Comparison of ENCODE assay signal across 27 cellular contexts in genomic region chr14:33441633-33442032, GRCh38.
"Had no signal": no experiment of that assay in that cellular context is flagged by ENCODE, and none has a peak within 500 bp of the region (broad histone marks: within the 10 kb centered on the region; RNA-seq: fewer than 3 reads in every experiment).

No MANE protein-coding gene starts in this region.

- H3K4me1 ChIP-seq: stomach, suprapubic skin, testis, thyroid gland, tibial artery, tibial nerve, transverse colon, upper lobe of left lung, upper lobe of right lung, uterus, vagina had no signal

- ATAC-seq: stimulated activated effector memory CD8-positive, alpha-beta T cell treated with anti-CD3 and anti-CD28 coated beads, Interleukin-12 subunit alpha, Interleukin-12 subunit beta, amount 100 ng/mL, for 72 hours; stimulated activated memory B cell treated with anti-CD40 and anti-IgM and Interleukin-4, amounts not matched to agents 10 μg/mL and 1 μg/mL and 100 μg/mL, for 72 hours; stimulated activated naive B cell treated with anti-CD40 and anti-IgM and Interleukin-4, amounts not matched to agents 10 μg/mL and 1 μg/mL and 100 μg/mL, for 72 hours; stimulated activated naive CD8-positive, alpha-beta T cell treated with anti-CD3 and anti-CD28 coated beads, Interleukin-15, amount 100 ng/mL, for 72 hours; stimulated activated naive CD8-positive, alpha-beta T cell treated with anti-CD3 and anti-CD28 coated beads, Interleukin-15, Interleukin-2, amounts not matched to agents 100 U/mL and 50 U/mL, for 24 hours; upper lobe of right lung had no signal

- DNase-seq: stimulated activated CD4-positive, alpha-beta T cell treated with anti-CD3 and anti-CD28 coated beads, Interleukin-2, amount 100 ng/mL, for 48 hours; stimulated activated CD4-positive, alpha-beta T cell treated with anti-CD3 and anti-CD28 coated beads, Interleukin-4, amount 100 ng/mL, for 1 hour; stimulated activated CD4-positive, alpha-beta T cell treated with anti-CD3 and anti-CD28 coated beads, Interleukin-4, amount 100 ng/mL, for 24 hours; stimulated activated CD4-positive, alpha-beta T cell treated with anti-CD3 and anti-CD28 coated beads, Interleukin-4, amount 100 ng/mL, for 4 hours; stimulated activated CD8-positive, alpha-beta memory T cell treated with anti-CD3 and anti-CD28 coated beads, Interleukin-4, amount 100 ng/mL, for 48 hours; stimulated activated naive B cell treated with anti-CD40 and anti-IgM and Interleukin-4, amounts not matched to agents 10 μg/mL and 1 μg/mL and 100 μg/mL, for 72 hours; stimulated activated naive CD4-positive, alpha-beta T cell; stimulated activated naive CD4-positive, alpha-beta T cell treated with Interleukin-2 at 50 U/mL for 16 hours; stimulated activated naive CD8-positive, alpha-beta T cell treated with anti-CD3 and anti-CD28 coated beads, Interleukin-15, amount 100 ng/mL, for 72 hours; stimulated activated naive CD8-positive, alpha-beta T cell treated with anti-CD3 and anti-CD28 coated beads, Interleukin-15, Interleukin-2, amounts not matched to agents 100 U/mL and 50 U/mL, for 24 hours; stomach; substantia nigra; testis; thyroid gland; tibial artery; transverse colon; trophoblast cell; upper lobe of left lung; upper lobe of right lung; uterus had no signal

- H3K36me3 ChIP-seq: stomach, suprapubic skin, thoracic aorta, thyroid gland, tibial artery, tibial nerve, transverse colon, upper lobe of left lung, upper lobe of right lung, uterus, vagina had no signal

- H3K4me3 ChIP-seq: stomach, suprapubic skin, testis, thoracic aorta, thyroid gland, tibial artery, tibial nerve, transverse colon, upper lobe of left lung, upper lobe of right lung, uterus, vagina had no signal

- H3K27ac ChIP-seq: stomach, suprapubic skin, testis, thoracic aorta, thyroid gland, tibial artery, tibial nerve, transverse colon, upper lobe of left lung, upper lobe of right lung, uterus, vagina had no signal

- H3K9me3 ChIP-seq: stomach, suprapubic skin, testis, thoracic aorta, thyroid gland, tibial artery, tibial nerve, transverse colon, upper lobe of left lung, upper lobe of right lung, uterus, vagina had no signal

- H3K27me3 ChIP-seq: stomach, suprapubic skin, testis, thyroid gland, tibial artery, tibial nerve, transverse colon, upper lobe of left lung, upper lobe of right lung, uterus, vagina had no signal

- FAIRE-seq: urothelium cell line had no signal
